11 cellular contexts compared by ENCODE assay signal in genomic region chr17:7060165-7060890, GRCh38. TPM values are rescaled to one million over a fixed set of nuclear protein-coding genes. Genes with fewer than 3 reads are reported as not detected.
DNase-seq lines count a peak whose midpoint lies in the region; ATAC-seq and TF ChIP-seq lines count a peak whose summit lies in the region.
"Had no signal": no experiment of that assay in that cellular context is flagged by ENCODE, and none has a peak within 500 bp of the region (broad histone marks: within the 10 kb centered on the region; RNA-seq: fewer than 3 reads in every experiment).

No MANE protein-coding gene starts in this region.

- H3K4me1 ChIP-seq in A673 (ENCODE audit: insufficient read depth, low read length, poor library complexity, severe bottlenecking) = no peaks in the 10 kb centered on the region
- H3K4me1 ChIP-seq: gastrocnemius medialis had no signal

- no peak overlapping the region for H3K4me3 Mint-ChIP-seq in activated naive CD4-positive, alpha-beta T cell treated with anti-CD3 and anti-CD28 coated beads, Interleukin-2, amount 10 ng/mL, durations not matched to agents 7 days and 5 days
- H3K4me3 Mint-ChIP-seq in effector memory CD8-positive, alpha-beta T cell = no peak overlapping the region
- H3K4me3 Mint-ChIP-seq: nephron had no signal

- H3K4me1 Mint-ChIP-seq in activated naive CD4-positive, alpha-beta T cell treated with anti-CD3 and anti-CD28 coated beads, Interleukin-2, amount 10 ng/mL, durations not matched to agents 7 days and 5 days = no peaks in the 10 kb centered on the region
- no peaks in the 10 kb centered on the region for H3K4me1 Mint-ChIP-seq in effector memory CD8-positive, alpha-beta T cell (ENCODE audit: low read depth in 2 of 2)

- DNase-seq in A673 (ENCODE audit: low spot score) (peak; percentile 27), HT1080 (ENCODE audit: low read depth) (peak; percentile 100), kidney tubule cell (ENCODE audit: low spot score) (peak; percentile 99), NCI-H1105 treated with DMSO at 0.1 percent for 48 hours (lab: John Stamatoyannopoulos, UW) (no peak)
- peak; percentile 20 for DNase-seq in activated naive CD4-positive, alpha-beta T cell treated with anti-CD3 and anti-CD28 coated beads, Interleukin-2, amount 10 ng/mL, durations not matched to agents 7 days and 5 days
- no peak for DNase-seq in effector memory CD8-positive, alpha-beta T cell
- DNase-seq: gastrocnemius medialis, NCI-H2227 treated with DMSO at 0.1 percent for 48 hours had no signal

- no peaks in the 10 kb centered on the region for H3K36me3 Mint-ChIP-seq in activated naive CD4-positive, alpha-beta T cell treated with anti-CD3 and anti-CD28 coated beads, Interleukin-2, amount 10 ng/mL, durations not matched to agents 7 days and 5 days
- no peaks in the 10 kb centered on the region for H3K36me3 Mint-ChIP-seq in effector memory CD8-positive, alpha-beta T cell (ENCODE audit: insufficient read depth)

- ATAC-seq in GM21526 (IDR thresholded peaks at IDR 0.05; ENCODE audit: low FRiP score, unreplicated experiment) (no peak), GM18519 (IDR thresholded peaks at IDR 0.05; ENCODE audit: low FRiP score, unreplicated experiment) (no peak)
- no peak for ATAC-seq in effector memory CD8-positive, alpha-beta T cell (replicated peaks)
- ATAC-seq: gastrocnemius medialis had no signal

- H3K36me3 ChIP-seq in A673 (ENCODE audit: insufficient read depth, low read length, poor library complexity, severe bottlenecking) = no peaks in the 10 kb centered on the region
- H3K36me3 ChIP-seq: gastrocnemius medialis had no signal

- H3K27ac Mint-ChIP-seq in activated naive CD4-positive, alpha-beta T cell treated with anti-CD3 and anti-CD28 coated beads, Interleukin-2, amount 10 ng/mL, durations not matched to agents 7 days and 5 days = peak overlapping the region; percentile 33
- H3K27ac Mint-ChIP-seq in effector memory CD8-positive, alpha-beta T cell = no peak overlapping the region
- H3K27ac Mint-ChIP-seq: nephron had no signal

- POLR2A ChIA-PET in A673 (lab: Charles Lee; ENCODE audit: low non-redundant PET) = no interaction called here

- no peaks in the 10 kb centered on the region for H3K9me3 Mint-ChIP-seq in activated naive CD4-positive, alpha-beta T cell treated with anti-CD3 and anti-CD28 coated beads, Interleukin-2, amount 10 ng/mL, durations not matched to agents 7 days and 5 days
- H3K9me3 Mint-ChIP-seq in effector memory CD8-positive, alpha-beta T cell = no peaks in the 10 kb centered on the region
- H3K9me3 Mint-ChIP-seq: nephron had no signal

- BruUV-seq in A673 (replicated peaks; lab: Mats Ljungman, UMichigan) = no TSS peak

- TF ChIP-seq CTCF in A673 (conservative IDR thresholded peaks at IDR 0.05; ENCODE audit: low read depth, low read length) = no peak

- no peak overlapping the region for H3K4me3 ChIP-seq in A673 (ENCODE audit: low read depth, low read length, poor library complexity, severe bottlenecking)
- H3K4me3 ChIP-seq: gastrocnemius medialis had no signal

- CTCF ChIA-PET in A673 (lab: Charles Lee) = no interaction called here
- CTCF ChIA-PET in activated naive CD4-positive, alpha-beta T cell treated with anti-CD3 and anti-CD28 coated beads, Interleukin-2, amount 10 ng/mL, durations not matched to agents 7 days and 5 days (lab: Charles Lee) = interaction anchor here (0.8 to 1.4 kb wide), 2 partner anchors 50 to 86 kb away, joined by 3 read pairs; no protein-coding TSS in a partner anchor

- no peak overlapping the region for H3K27ac ChIP-seq in A673 (ENCODE audit: low read depth, low read length, poor library complexity, severe bottlenecking)
- H3K27ac ChIP-seq: gastrocnemius medialis had no signal

- no peaks in the 10 kb centered on the region for H3K9me3 ChIP-seq in A673 (ENCODE audit: low read depth, low read length, poor library complexity, severe bottlenecking)
- H3K9me3 ChIP-seq: gastrocnemius medialis had no signal

- H3K27me3 Mint-ChIP-seq in activated naive CD4-positive, alpha-beta T cell treated with anti-CD3 and anti-CD28 coated beads, Interleukin-2, amount 10 ng/mL, durations not matched to agents 7 days and 5 days = peaks cover 38% of the 10 kb centered on the region
- H3K27me3 Mint-ChIP-seq in effector memory CD8-positive, alpha-beta T cell = peaks cover 21 to 63% of the 10 kb centered on the region in 2 donors

- intact Hi-C loops in A673 (cut with micrococcal nuclease; ENCODE audit: unreplicated experiment) = no loop called here

- H3K27me3 ChIP-seq in A673 (replicated peaks; ENCODE audit: insufficient read depth, low read depth, low read length, poor library complexity) = no peaks in the 10 kb centered on the region

RNA-seq across cellular contexts. Expression of gene SLC16A11, which starts 16.4 kb away (rescaled TPM):
- 0.47 and 1.3 TPM in 2 replicates for total RNA-seq in A673 (2021)
- not detected in 2 replicates for total RNA-seq in HT1080 (2014; rRNA removed; shearing (Covaris generic))
- polyA plus RNA-seq in HT1080 (2015; cell fraction: cytosol; rRNA removed) = not detected in 2 replicates
- polyA plus RNA-seq in HT1080 (2015; cell fraction: nucleus; rRNA removed) = not detected in 2 replicates

RNA-seq across cellular contexts. Expression of gene CLEC10A, which starts 19.7 kb away (rescaled TPM):
- total RNA-seq in A673 (2021) = not detected in 2 replicates
- total RNA-seq in HT1080 (2014; rRNA removed; shearing (Covaris generic)) = not detected in 2 replicates
- not detected in 2 replicates for polyA plus RNA-seq in HT1080 (2015; cell fraction: cytosol; rRNA removed)
- polyA plus RNA-seq in HT1080 (2015; cell fraction: nucleus; rRNA removed) = not detected in 2 replicates

RNA-seq across cellular contexts. Expression of gene SLC16A13, which starts 24.5 kb away (rescaled TPM):
- total RNA-seq in A673 (2021) = 11.7 and 15.5 TPM in 2 replicates
- 0.43 TPM in 1 of 2 replicates, not detected in the other for total RNA-seq in HT1080 (2014; rRNA removed; shearing (Covaris generic))
- polyA plus RNA-seq in HT1080 (2015; cell fraction: cytosol; rRNA removed) = 2.2 and 2.6 TPM in 2 replicates
- polyA plus RNA-seq in HT1080 (2015; cell fraction: nucleus; rRNA removed) = 6.0 and 7.3 TPM in 2 replicates

RNA-seq across cellular contexts. Expression of gene BCL6B, which starts 37.5 kb away (rescaled TPM):
- total RNA-seq in A673 (2021) = 0.44 and 0.58 TPM in 2 replicates
- not detected in 2 replicates for total RNA-seq in HT1080 (2014; rRNA removed; shearing (Covaris generic))
- not detected in 2 replicates for polyA plus RNA-seq in HT1080 (2015; cell fraction: cytosol; rRNA removed)
- polyA plus RNA-seq in HT1080 (2015; cell fraction: nucleus; rRNA removed) = 0.05 TPM in 1 of 2 replicates, not detected in the other

RNA-seq across cellular contexts. Expression of gene RNASEK, which starts 47.9 kb away (rescaled TPM):
- 246 and 258 TPM in 2 replicates for total RNA-seq in A673 (2021)
- 201 and 360 TPM in 2 replicates for total RNA-seq in HT1080 (2014; rRNA removed; shearing (Covaris generic))
- polyA plus RNA-seq in HT1080 (2015; cell fraction: cytosol; rRNA removed) = 263 and 349 TPM in 2 replicates
- polyA plus RNA-seq in HT1080 (2015; cell fraction: nucleus; rRNA removed) = 71.5 and 114 TPM in 2 replicates

Comparison
In these comparisons a context has a peak if more than half of its experiments do, and no peak if none do; other contexts are left out.
1. DNase-seq: peak in A673 (single experiment), HT1080 (single experiment), activated naive CD4-positive, alpha-beta T cell treated with anti-CD3 and anti-CD28 coated beads, Interleukin-2, amount 10 ng/mL, durations not matched to agents 7 days and 5 days (single experiment) and kidney tubule cell (single experiment); none in NCI-H1105 treated with DMSO at 0.1 percent for 48 hours (single experiment) and effector memory CD8-positive, alpha-beta T cell (0 of 3).